In genomic region chr22:45308624-45309421, GRCh38 we compare ENCODE assay signal across 8 cellular contexts. TPM values are rescaled to one million over a fixed set of nuclear protein-coding genes. Genes with fewer than 3 reads are reported as not detected.
DNase-seq lines count a peak whose midpoint lies in the region; ATAC-seq and TF ChIP-seq lines count a peak whose summit lies in the region.

No MANE protein-coding gene starts in this region.

- CTCF ChIA-PET in T-cell (lab: Charles Lee): no interaction called here

- no peaks in the 10 kb centered on the region for H3K36me3 ChIP-seq in esophagus squamous epithelium
- no peaks in the 10 kb centered on the region for H3K36me3 ChIP-seq in parathyroid adenoma (ENCODE audit: control insufficient read depth, insufficient read depth, low read length)

- no peak for TF ChIP-seq POLR2A in esophagus squamous epithelium (IDR thresholded peaks at IDR 0.05)

- H3K27ac Mint-ChIP-seq in T-cell: peak overlapping the region; percentile 91 to 95

- H3K4me1 Mint-ChIP-seq in T-cell: peaks cover 41 to 47% (median 43%) of the 10 kb centered on the region in 3 donors

- intact Hi-C loops in esophagus squamous epithelium (cut with DNase I): no loop called here

- 45 to 59% methylated on average over 20 to 26 of the region's 28 CpGs for WGBS in esophagus squamous epithelium, 2 donors

- no peaks in the 10 kb centered on the region for H3K27me3 Mint-ChIP-seq in T-cell

- H3K4me3 Mint-ChIP-seq in T-cell: peak overlapping the region; percentile 81 to 89 (median 85)

- no peaks in the 10 kb centered on the region for H3K79me2 ChIP-seq in parathyroid adenoma

- ATAC-seq in T-cell (replicated peaks in 1 of 4) (no peak), GM19328 (IDR thresholded peaks at IDR 0.05; ENCODE audit: unreplicated experiment) (no peak), GM21367 (IDR thresholded peaks at IDR 0.05; ENCODE audit: unreplicated experiment) (no peak)

- H3K27ac ChIP-seq in esophagus squamous epithelium (peak overlapping the region; percentile 86 to 95 (median 90)), parathyroid adenoma (peak overlapping the region; percentile 49)

- H3K36me3 Mint-ChIP-seq in T-cell: peaks cover 13% of the 10 kb centered on the region

- H3K9ac ChIP-seq in parathyroid adenoma: no peak overlapping the region

- H3K9me3 Mint-ChIP-seq in T-cell: no peaks in the 10 kb centered on the region

- POLR2A ChIA-PET in T-cell (lab: Charles Lee): no interaction called here

- H3K27me3 ChIP-seq in esophagus squamous epithelium: no peaks in the 10 kb centered on the region
- H3K27me3 ChIP-seq in parathyroid adenoma (ENCODE audit: control insufficient read depth, insufficient read depth, low read length): no peaks in the 10 kb centered on the region

- H3K4me1 ChIP-seq in esophagus squamous epithelium (peaks cover 12 to 48% (median 21%) of the 10 kb centered on the region in 3 donors), parathyroid adenoma (no peaks in the 10 kb centered on the region)

- peak overlapping the region; percentile 96 for H2AFZ ChIP-seq in parathyroid adenoma

- peak overlapping the region; percentile 91 for H3K4me2 ChIP-seq in parathyroid adenoma (ENCODE audit: low read length)

- H3K4me3 ChIP-seq in esophagus squamous epithelium (peak overlapping the region; percentile 78 to 100 (median 87)), parathyroid adenoma (ENCODE audit: low read depth, low read length) (peak overlapping the region; percentile 76)

- peak; percentile 53 for DNase-seq in DMS53 (lab: John Stamatoyannopoulos, UW)
- no peak for DNase-seq in DMS53 treated with DMSO at 0.1 percent for 48 hours (lab: John Stamatoyannopoulos, UW; ENCODE audit: unreplicated experiment)
- no peak for DNase-seq in T-cell
- no peak for DNase-seq in esophagus squamous epithelium (lab: John Stamatoyannopoulos, UW)
- no peak for DNase-seq in hippocampal formation (lab: John Stamatoyannopoulos, UW)

- H3K9me3 ChIP-seq in esophagus squamous epithelium (no peaks in the 10 kb centered on the region), parathyroid adenoma (ENCODE audit: control insufficient read depth, low read length) (no peaks in the 10 kb centered on the region)

- TF ChIP-seq CTCF in esophagus squamous epithelium (IDR thresholded peaks at IDR 0.05) (no peak), parathyroid adenoma (IDR thresholded peaks at IDR 0.05) (no peak)

RNA-seq across cellular contexts. Expression of gene FAM118A, which starts 0.9 kb away (rescaled TPM):
- total RNA-seq in T-cell (100 to 1,000 TPM in 4 of 5 donors, 10 to 100 TPM in 1; 53.5 to 394 (median 154) TPM), esophagus squamous epithelium (10 to 100 TPM; 12.5 to 95.4 (median 18.8) TPM)

RNA-seq across cellular contexts. Expression of gene UPK3A, which starts 24.1 kb away (rescaled TPM):
- not detected for total RNA-seq in T-cell
- total RNA-seq in esophagus squamous epithelium: not detected
